In the genomic region with DNA sequence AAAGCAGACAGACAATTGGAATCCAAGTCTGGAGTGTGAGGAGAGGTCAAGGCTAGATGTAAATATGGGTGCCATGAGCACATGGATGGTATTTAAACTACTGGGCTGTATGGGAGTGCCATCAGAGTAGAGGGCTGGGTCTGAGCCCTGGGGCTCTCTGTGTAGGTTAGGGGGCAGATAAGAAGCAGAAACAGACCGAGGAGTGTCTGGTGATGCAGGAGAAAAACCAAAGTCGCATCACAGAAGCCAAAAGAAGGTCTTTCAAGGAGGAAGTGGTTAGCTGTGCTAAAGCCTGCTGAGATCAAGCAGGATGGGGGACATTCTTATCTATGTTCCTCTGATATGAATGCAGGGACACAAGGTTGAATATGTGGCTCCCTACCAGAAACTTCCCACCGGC, we compare ENCODE assay signal across 9 cellular contexts. TPM values are rescaled to one million over a fixed set of nuclear protein-coding genes. Genes with fewer than 3 reads are reported as not detected.
DNase-seq lines count a peak whose midpoint lies in the region; ATAC-seq and TF ChIP-seq lines count a peak whose summit lies in the region.
"Had no signal": no experiment of that assay in that cellular context is flagged by ENCODE, and none has a peak within 500 bp of the region (broad histone marks: within the 10 kb centered on the region; RNA-seq: fewer than 3 reads in every experiment).

No MANE protein-coding gene starts in this region.

- H3K27ac Mint-ChIP-seq in activated T-cell treated with anti-CD3 and anti-CD28 coated beads, Interleukin-2, amount 50 U/mL, for 72 hours: peak overlapping the region; percentile 18
- H3K27ac Mint-ChIP-seq in nephron progenitor cell: no peak overlapping the region

- TF ChIP-seq CTCF in nephron progenitor cell (IDR thresholded peaks at IDR 0.05): no peak

- H3K4me1 Mint-ChIP-seq in activated T-cell treated with anti-CD3 and anti-CD28 coated beads, Interleukin-2, amount 50 U/mL, for 72 hours (ENCODE audit: low read depth): peaks cover 18% of the 10 kb centered on the region
- peaks cover 27% of the 10 kb centered on the region for H3K4me1 Mint-ChIP-seq in nephron progenitor cell

- peaks cover 0 to 2% of the 10 kb centered on the region in 2 donors for H3K4me1 ChIP-seq in aorta (ENCODE audit: control insufficient read depth in 1 of 2, insufficient read depth in 2 of 2, low read length in 2 of 2)

- H3K4me3 ChIP-seq in GM08714 (ENCODE audit: low read length): peak overlapping the region; percentile 13; the same call in 1 of the 2 replicates
- no peak overlapping the region for H3K4me3 ChIP-seq in aorta (ENCODE audit: low read length in 2 of 2)

- H3K27ac ChIP-seq in aorta (ENCODE audit: low read depth in 1 of 2, low read length in 2 of 2): no peak overlapping the region

- no peaks in the 10 kb centered on the region for H3K9me3 ChIP-seq in aorta (ENCODE audit: control insufficient read depth, low read length)
- H3K9me3 ChIP-seq: esophagus muscularis mucosa had no signal

- H3K36me3 Mint-ChIP-seq in activated T-cell treated with anti-CD3 and anti-CD28 coated beads, Interleukin-2, amount 50 U/mL, for 72 hours (ENCODE audit: insufficient read depth in 2 of 2): peaks cover 0 to 12% of the 10 kb centered on the region in 2 donors
- H3K36me3 Mint-ChIP-seq in nephron progenitor cell (ENCODE audit: low read depth): peaks cover 36% of the 10 kb centered on the region

- DNase-seq in Kasumi-1 (lab: John Stamatoyannopoulos, UW): peak; percentile 94 to 96
- DNase-seq in activated T-cell treated with anti-CD3 and anti-CD28 coated beads, Interleukin-2, amount 50 U/mL, for 72 hours: peak in 1 of 2 donors; percentile 39
- DNase-seq in nephron progenitor cell: no peak
- no peak for DNase-seq in aorta
- DNase-seq: IMR-90 had no signal

- H3K27me3 Mint-ChIP-seq in activated T-cell treated with anti-CD3 and anti-CD28 coated beads, Interleukin-2, amount 50 U/mL, for 72 hours (ENCODE audit: low read depth): no peaks in the 10 kb centered on the region
- H3K27me3 Mint-ChIP-seq in nephron progenitor cell (ENCODE audit: low read depth, poor library complexity): peaks cover 13% of the 10 kb centered on the region

- 91 to 94% methylated on average over 3 of the region's 3 CpGs for WGBS in aorta, 2 donors

- H3K27me3 ChIP-seq in aorta (ENCODE audit: control insufficient read depth in 1 of 2, insufficient read depth in 2 of 2, low read length in 1 of 2): no peaks in the 10 kb centered on the region
- H3K27me3 ChIP-seq: esophagus muscularis mucosa had no signal

- ATAC-seq in activated T-cell treated with anti-CD3 and anti-CD28 coated beads, Interleukin-2, amount 50 U/mL, for 72 hours (replicated peaks in 1 of 2): peak in 1 of 2 donors; percentile 10
- ATAC-seq in GM21576 (IDR thresholded peaks at IDR 0.05; ENCODE audit: unreplicated experiment) (no peak), aorta (ENCODE audit: low FRiP score) (no peak), HG03139 (IDR thresholded peaks at IDR 0.05; ENCODE audit: unreplicated experiment) (no peak)

- intact Hi-C loops in aorta (cut with DNase I): loop anchor here (5.0 to 10.0 kb wide), 3 partner anchors 69 to 359 kb away; partner anchors contain the start of genes MYO15B (in 1 of the 2) and TRIM47 (in 1 of the 2)

- no peaks in the 10 kb centered on the region for H3K36me3 ChIP-seq in aorta (ENCODE audit: control insufficient read depth in 1 of 2, insufficient read depth in 2 of 2, low read length in 1 of 2)

- H3K9me3 Mint-ChIP-seq in activated T-cell treated with anti-CD3 and anti-CD28 coated beads, Interleukin-2, amount 50 U/mL, for 72 hours: no peaks in the 10 kb centered on the region
- no peaks in the 10 kb centered on the region for H3K9me3 Mint-ChIP-seq in nephron progenitor cell

- H3K4me3 Mint-ChIP-seq in activated T-cell treated with anti-CD3 and anti-CD28 coated beads, Interleukin-2, amount 50 U/mL, for 72 hours: peak overlapping the region; percentile 73 to 88
- H3K4me3 Mint-ChIP-seq in nephron progenitor cell: peak overlapping the region; percentile 86

RNA-seq across cellular contexts. Expression of gene TSEN54, which starts 1.9 kb away (rescaled TPM):
- 10 to 100 TPM; 34.8 to 49.5 TPM for total RNA-seq in activated T-cell treated with anti-CD3 and anti-CD28 coated beads, Interleukin-2, amount 50 U/mL, for 72 hours
- 10 to 100 TPM; 10.8 to 14.0 TPM for total RNA-seq in aorta
- polyA plus RNA-seq in aorta: 10 to 100 TPM in 1 of 2 donors, 1 to 10 TPM in 1; 8.8 to 27.3 TPM

RNA-seq across cellular contexts. Expression of gene CASKIN2, which starts 2.9 kb away (rescaled TPM):
- total RNA-seq in activated T-cell treated with anti-CD3 and anti-CD28 coated beads, Interleukin-2, amount 50 U/mL, for 72 hours: 1 to 10 TPM; 4.1 to 6.6 TPM
- 10 to 100 TPM; 61.5 to 63.4 TPM for total RNA-seq in aorta
- 1 to 10 TPM; 4.0 to 8.9 TPM for polyA plus RNA-seq in aorta

RNA-seq across cellular contexts. Expression of gene LLGL2, which starts 7.3 kb away (rescaled TPM):
- 10 to 100 TPM; 12.5 to 17.4 TPM for total RNA-seq in activated T-cell treated with anti-CD3 and anti-CD28 coated beads, Interleukin-2, amount 50 U/mL, for 72 hours
- 10 to 100 TPM in 1 of 2 donors, 1 to 10 TPM in 1; 9.7 to 11.1 TPM for total RNA-seq in aorta
- 10 to 100 TPM; 10.1 to 14.4 TPM for polyA plus RNA-seq in aorta

Comparison
In these comparisons a context has a peak if more than half of its experiments do, and no peak if none do; other contexts are left out.
1. DNase-seq: peak in Kasumi-1 (2 of 2); none in nephron progenitor cell (single experiment) and aorta (0 of 2).
2. RNA of gene CASKIN2, which starts 2.9 kb away (total RNA-seq): 61.5 to 63.4 TPM in aorta; 4.1 to 6.6 TPM in activated T-cell treated with anti-CD3 and anti-CD28 coated beads, Interleukin-2, amount 50 U/mL, for 72 hours; every median in the first group is over 4 times any median in the second.